Comparison of ENCODE assay signal across 8 cellular contexts in the genomic region with DNA sequence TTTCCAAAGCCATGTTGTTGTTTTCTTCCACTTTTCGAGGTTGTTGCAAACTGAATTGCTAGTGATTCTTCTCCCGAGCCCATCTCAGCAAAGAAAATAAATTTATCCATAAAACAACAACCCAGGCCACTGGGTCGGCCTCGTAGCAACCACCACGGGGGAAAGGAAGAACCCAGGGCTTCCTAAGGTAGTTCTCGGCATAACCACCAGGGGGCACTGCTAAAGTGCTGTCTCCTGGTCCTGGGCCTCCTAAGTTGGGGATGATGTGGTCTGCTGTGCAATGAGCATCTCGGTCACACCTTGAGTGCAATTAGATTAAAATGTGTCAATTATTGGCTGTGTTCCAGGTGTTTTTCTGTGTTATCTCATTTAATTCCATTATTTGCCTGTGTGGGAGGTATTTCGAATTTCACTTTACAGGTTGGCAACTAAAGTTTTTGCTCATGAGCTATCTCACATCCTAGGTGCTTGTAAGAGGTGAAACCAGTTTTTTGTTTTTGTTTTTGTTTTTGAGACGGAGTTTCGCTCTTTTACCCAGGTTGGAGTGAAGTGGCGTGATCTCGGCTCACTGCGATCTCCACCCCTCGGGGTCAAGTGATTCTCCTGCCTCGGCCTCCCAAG.
A peak's percentile ranks its signal among the peaks of the same experiment; 100 is the strongest.
DNase-seq lines count a peak whose midpoint lies in the region; ATAC-seq, FAIRE-seq and TF ChIP-seq lines count a peak whose summit lies in the region.

No MANE protein-coding gene starts in this region.

- H3K4me3 ChIP-seq in AG04449 (ENCODE audit: low read depth, low read length): no peak overlapping the region
- H3K4me3 ChIP-seq in H1 (ENCODE audit: extremely low read depth in 1 of 4, insufficient read depth in 2 of 4, low read depth in 3 of 4, low read length in 4 of 4): no peak overlapping the region
- H3K4me3 ChIP-seq in naive thymus-derived CD4-positive, alpha-beta T cell (ENCODE audit: low read length): no peak overlapping the region
- H3K4me3 ChIP-seq in thyroid gland (replicated peaks in 1 of 3): no peak overlapping the region

- H3K4ac ChIP-seq in H1 (replicated peaks; ENCODE audit: insufficient read length, low read depth, low read length): no peak overlapping the region

- H2BK120ac ChIP-seq in H1 (replicated peaks; ENCODE audit: low read depth, low read length): no peak overlapping the region

- no peak overlapping the region for H2BK12ac ChIP-seq in H1 (ENCODE audit: low read depth, low read length)

- H3K27ac Mint-ChIP-seq in naive thymus-derived CD4-positive, alpha-beta T cell: no peak overlapping the region

- CTCF ChIA-PET in AG04449 (lab: Yijun Ruan, JAX) (interaction anchor here (0.8 to 4.0 kb wide), 12 partner anchors 9 to 319 kb away, joined by 3 to 23 read pairs (median 5); no protein-coding TSS in a partner anchor), H1 (lab: Charles Lee; ENCODE audit: partially characterized antibody) (interaction anchor here (0.7 to 2.0 kb wide), 37 partner anchors 8 to 819 kb away, joined by 3 to 11 read pairs (median 4); no protein-coding TSS in a partner anchor)
- CTCF ChIA-PET in naive thymus-derived CD4-positive, alpha-beta T cell (lab: Charles Lee): interaction anchor here (0.6 kb wide), 1 partner anchor 1788 kb away, joined by 3 read pairs; no protein-coding TSS in a partner anchor

- no peak overlapping the region for H3K9ac ChIP-seq in H1 (replicated peaks in 1 of 4; ENCODE audit: extremely low read depth in 1 of 4, low read depth in 3 of 4, low read length in 3 of 4)

- WGBS in H1 (ENCODE audit: extremely low coverage in 1 of 2, insufficient coverage in 1 of 2, insufficient read length in 1 of 2, insufficient replicate concordance in 2 of 2, low coverage in 1 of 2, low lambda C conversion rate in 2 of 2, missing lambda C conversion rate in 1 of 2), 2 experiments: 71% methylated on average over 15 of the region's 15 CpGs; no CpG with 5 or more reads in 1 of the 2 experiments
- 57 to 64% methylated on average over 15 of the region's 15 CpGs for WGBS in thyroid gland, 2 donors

- H4K5ac ChIP-seq in H1 (ENCODE audit: insufficient read length, low read depth, low read length): no peak overlapping the region

- peak; percentile 42 for FAIRE-seq in H1 (lab: Jason Lieb, UNC)

- no peaks in the 10 kb centered on the region for H3K79me2 ChIP-seq in H1 (ENCODE audit: control insufficient read depth in 1 of 2, insufficient read depth in 2 of 2, low read length in 2 of 2)

- H2AFZ ChIP-seq in H1 (ENCODE audit: low read length): no peak overlapping the region

- H3K36me3 ChIP-seq in H1 (ENCODE audit: control insufficient read depth in 2 of 4, insufficient read depth in 4 of 4, low read length in 3 of 4) (no peaks in the 10 kb centered on the region), thyroid gland (no peaks in the 10 kb centered on the region)
- H3K36me3 ChIP-seq in naive thymus-derived CD4-positive, alpha-beta T cell (ENCODE audit: control insufficient read depth in 2 of 3, insufficient read depth in 3 of 3, low read length in 3 of 3): no peaks in the 10 kb centered on the region

- no peak for TF ChIP-seq EP300 in H1 (IDR thresholded peaks at IDR 0.05; ENCODE audit: borderline replicate concordance in 1 of 2, low read depth in 2 of 2, low read length in 2 of 2)

- H3K9me3 ChIP-seq in H1 (ENCODE audit: insufficient read depth in 2 of 2, low read depth in 1 of 2, low read length in 1 of 2): no peaks in the 10 kb centered on the region
- H3K9me3 ChIP-seq in naive thymus-derived CD4-positive, alpha-beta T cell (ENCODE audit: control insufficient read depth in 2 of 3, low read length in 3 of 3): no peaks in the 10 kb centered on the region
- H3K9me3 ChIP-seq in thyroid gland: no peaks in the 10 kb centered on the region

- no peak overlapping the region for H2BK20ac ChIP-seq in H1 (ENCODE audit: low read length)

- H3K4me1 ChIP-seq in H1 (replicated peaks in 1 of 4; ENCODE audit: control insufficient read depth in 3 of 4, insufficient read depth in 4 of 4, low read length in 3 of 4) (no peaks in the 10 kb centered on the region), thyroid gland (no peaks in the 10 kb centered on the region)
- no peaks in the 10 kb centered on the region for H3K4me1 ChIP-seq in naive thymus-derived CD4-positive, alpha-beta T cell (ENCODE audit: control insufficient read depth in 2 of 2, insufficient read depth in 2 of 2, low read length in 2 of 2)

- H3K27me3 ChIP-seq in H1 (replicated peaks in 1 of 4; ENCODE audit: control insufficient read depth in 3 of 4, extremely low read depth in 1 of 4, insufficient read depth in 3 of 4, low read length in 3 of 4): no peaks in the 10 kb centered on the region
- H3K27me3 ChIP-seq in naive thymus-derived CD4-positive, alpha-beta T cell (ENCODE audit: control insufficient read depth in 2 of 2, insufficient read depth in 2 of 2, low read length in 2 of 2): peaks cover 0 to 3% of the 10 kb centered on the region in 2 donors
- no peaks in the 10 kb centered on the region for H3K27me3 ChIP-seq in thyroid gland

- H3K23ac ChIP-seq in H1 (ENCODE audit: insufficient read length): no peak overlapping the region

- no peak overlapping the region for H3K18ac ChIP-seq in H1 (ENCODE audit: extremely low read depth, low read length)

- H3K27me3 Mint-ChIP-seq in naive thymus-derived CD4-positive, alpha-beta T cell: peaks cover 0 to 23% (median 12%) of the 10 kb centered on the region in 5 donors

- POLR2A ChIA-PET in AG04449 (lab: Yijun Ruan, JAX): no interaction called here
- POLR2A ChIA-PET in H1 (lab: Charles Lee; ENCODE audit: partially characterized antibody): interaction anchor here (1.1 kb wide), 1 partner anchor 164 kb away, joined by 4 read pairs; no protein-coding TSS in a partner anchor
- POLR2A ChIA-PET in naive thymus-derived CD4-positive, alpha-beta T cell (lab: Charles Lee): no interaction called here

- H2AK5ac ChIP-seq in H1 (ENCODE audit: low read depth, low read length): no peak overlapping the region

- H2BK15ac ChIP-seq in H1 (ENCODE audit: low read length): no peak overlapping the region

- no peak overlapping the region for H3K14ac ChIP-seq in H1 (ENCODE audit: insufficient read length)

- no peak for DNase-seq in AG04449 (ENCODE audit: low read depth, low spot score)
- DNase-seq in NCI-H2171 treated with DMSO at 0.1 percent for 48 hours (lab: John Stamatoyannopoulos, UW): peak; percentile 41
- DNase-seq in activated CD4-positive, alpha-beta T cell treated with anti-CD3 and anti-CD28 coated beads, Interleukin-2, amount 50 U/mL, for 48 hours: peak; percentile 67 to 74
- peak; percentile 44 to 94 for DNase-seq in H1 (ENCODE audit: low read depth in 1 of 2, low spot score in 2 of 2)
- peak in 7 of 9 donors; percentile 16 to 60 (median 31) for DNase-seq in naive thymus-derived CD4-positive, alpha-beta T cell
- DNase-seq in thyroid gland: peak; percentile 29 to 44

- no peak overlapping the region for H3K27ac ChIP-seq in H1 (ENCODE audit: low read depth, low read length)
- no peak overlapping the region for H3K27ac ChIP-seq in naive thymus-derived CD4-positive, alpha-beta T cell (ENCODE audit: low read depth, low read length)
- no peak overlapping the region for H3K27ac ChIP-seq in thyroid gland

- TF ChIP-seq RAD21 in H1 (IDR thresholded peaks at IDR 0.05 in 1 of 2, conservative IDR thresholded peaks at IDR 0.05 in 1 of 2; ENCODE audit: low read depth in 2 of 2, low read length in 2 of 2): peak; percentile 80 to 84

- H4K8ac ChIP-seq in H1 (ENCODE audit: extremely low read depth, insufficient read depth, low read length): no peak overlapping the region

- H3K79me1 ChIP-seq in H1 (ENCODE audit: low read depth, low read length): no peaks in the 10 kb centered on the region

- no peaks in the 10 kb centered on the region for H3K36me3 Mint-ChIP-seq in naive thymus-derived CD4-positive, alpha-beta T cell

- H3K56ac ChIP-seq in H1 (replicated peaks; ENCODE audit: insufficient read length, low read depth, low read length): no peak overlapping the region

- H4K91ac ChIP-seq in H1 (replicated peaks; ENCODE audit: insufficient read length, low read length): no peak overlapping the region

- peaks cover 0 to 4% (median 0%) of the 10 kb centered on the region in 7 donors for H3K4me1 Mint-ChIP-seq in naive thymus-derived CD4-positive, alpha-beta T cell

- intact Hi-C loops in naive thymus-derived CD4-positive, alpha-beta T cell (cut with micrococcal nuclease): loop anchor here in 1 of 2 donors (5.0 kb wide), 2 partner anchors 412 to 1158 kb away; no protein-coding TSS in a partner anchor
- intact Hi-C loops in thyroid gland (cut with DNase I): no loop called here

- H3K23me2 ChIP-seq in H1 (ENCODE audit: low read depth, low read length): no peaks in the 10 kb centered on the region

- no peaks in the 10 kb centered on the region for H4K20me1 ChIP-seq in H1 (replicated peaks in 1 of 2; ENCODE audit: control insufficient read depth in 1 of 2, insufficient read depth in 2 of 2, low read length in 2 of 2)

- H3K9me3 Mint-ChIP-seq in naive thymus-derived CD4-positive, alpha-beta T cell: peaks cover 0 to 3% (median 0%) of the 10 kb centered on the region in 11 donors

- peak; percentile 76 for TF ChIP-seq CTCF in AG04449 (IDR thresholded peaks at IDR 0.05; ENCODE audit: insufficient read depth, low read length, missing control alignments)
- peak; percentile 78 to 89 (median 83) for TF ChIP-seq CTCF in H1 (IDR thresholded peaks at IDR 0.05; ENCODE audit: control extremely low read depth in 1 of 3, insufficient read depth in 1 of 3, low read depth in 1 of 3, low read length in 3 of 3)
- TF ChIP-seq CTCF in thyroid gland (IDR thresholded peaks at IDR 0.05): peak; percentile 31 to 74 (median 50)

- H2BK5ac ChIP-seq in H1 (ENCODE audit: low read depth, low read length): no peak overlapping the region

- TF ChIP-seq POLR2A in H1 (IDR thresholded peaks at IDR 0.05; ENCODE audit: control extremely low read depth in 1 of 2, low read depth in 2 of 2, low read length in 2 of 2) (no peak), thyroid gland (IDR thresholded peaks at IDR 0.05) (no peak)

- peak; percentile 89 for ATAC-seq in GM18499 (IDR thresholded peaks at IDR 0.05; ENCODE audit: insufficient read depth, unreplicated experiment)
- peak; percentile 90 for ATAC-seq in HG02870 (IDR thresholded peaks at IDR 0.05; ENCODE audit: unreplicated experiment)
- ATAC-seq in naive thymus-derived CD4-positive, alpha-beta T cell: peak; percentile 80

- no peak overlapping the region for H3K4me2 ChIP-seq in H1 (ENCODE audit: insufficient read depth in 1 of 2, low read depth in 2 of 2, low read length in 2 of 2)

- H3K4me3 Mint-ChIP-seq in naive thymus-derived CD4-positive, alpha-beta T cell: no peak overlapping the region

TF ChIP-seq in H1, 55 proteins besides CTCF, POLR2A, EP300 and RAD21 (continues in another document):
- TF ChIP-seq KDM4A (IDR thresholded peaks at IDR 0.05; ENCODE audit: low read depth, low read length, severe bottlenecking) (no peak), SRF (IDR thresholded peaks at IDR 0.05; ENCODE audit: low read depth, low read length) (no peak), RFX5 (IDR thresholded peaks at IDR 0.05; ENCODE audit: borderline replicate concordance, low read depth, low read length) (no peak), CTBP2 (IDR thresholded peaks at IDR 0.05; ENCODE audit: borderline replicate concordance, insufficient read depth, insufficient read length, low read length) (no peak), CBX8 (IDR thresholded peaks at IDR 0.05; ENCODE audit: borderline replicate concordance, low read depth, low read length) (no peak), NANOG (IDR thresholded peaks at IDR 0.05; ENCODE audit: insufficient read depth, low read depth, low read length, poor library complexity, severe bottlenecking) (no peak)
